ENCODE assay signal across 19 cellular contexts in the genomic region with DNA sequence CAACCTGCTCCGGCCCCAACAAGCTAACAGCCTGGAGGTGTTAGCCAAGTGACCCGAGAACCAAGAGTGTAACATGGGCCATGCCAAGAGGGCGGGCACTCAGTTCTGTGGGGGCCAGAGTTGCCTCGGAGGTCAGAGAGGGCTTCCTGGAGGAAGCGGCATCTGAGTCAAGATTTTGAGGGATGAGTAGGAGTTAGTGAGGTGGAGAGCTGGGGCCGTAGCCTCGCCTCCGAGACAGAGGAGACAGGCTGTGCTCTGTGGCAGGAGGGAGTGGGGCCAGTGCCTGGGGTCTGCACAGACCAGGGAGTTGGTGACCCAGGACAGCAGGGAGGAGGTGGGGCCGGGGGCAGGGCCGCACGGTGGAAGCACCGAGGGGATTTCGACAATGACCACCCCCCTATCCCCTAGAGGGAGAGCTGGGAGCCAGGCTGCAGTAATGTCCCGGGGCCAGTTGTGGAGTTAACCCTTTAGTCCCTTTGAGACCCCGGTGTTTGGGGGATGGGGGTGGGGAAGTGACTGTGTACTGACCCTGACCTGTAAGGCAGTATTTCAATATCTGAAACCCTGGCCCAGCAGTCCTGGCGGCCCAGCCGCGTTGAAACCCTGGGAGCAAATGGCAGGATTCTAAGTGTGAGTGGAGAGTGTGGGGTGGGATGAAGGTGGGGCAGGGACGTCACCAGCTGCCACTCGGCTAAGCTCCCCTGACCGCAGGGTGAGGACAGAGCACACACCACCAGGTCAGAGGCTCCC.
DNase-seq lines count a peak whose midpoint lies in the region; ATAC-seq and TF ChIP-seq lines count a peak whose summit lies in the region.
"Had no signal": no experiment of that assay in that cellular context is flagged by ENCODE, and none has a peak within 500 bp of the region (broad histone marks: within the 10 kb centered on the region; RNA-seq: fewer than 3 reads in every experiment).

No MANE protein-coding gene starts in this region.

- TF ChIP-seq CTCF in coronary artery (IDR thresholded peaks at IDR 0.05) = no peak
- no peak for TF ChIP-seq CTCF in mesothelial cell of epicardium (IDR thresholded peaks at IDR 0.05; ENCODE audit: unreplicated experiment)

- H3K36me3 Mint-ChIP-seq in activated T-cell treated with anti-CD3 and anti-CD28 coated beads, Interleukin-2, amount 50 U/mL, for 24 hours (ENCODE audit: low read depth) = no peaks in the 10 kb centered on the region
- no peaks in the 10 kb centered on the region for H3K36me3 Mint-ChIP-seq in activated T-cell treated with anti-CD3 and anti-CD28 coated beads, Interleukin-2, amount 50 U/mL, for 72 hours (ENCODE audit: insufficient read depth in 2 of 2)
- H3K36me3 Mint-ChIP-seq in mesothelial cell of epicardium = no peaks in the 10 kb centered on the region
- H3K36me3 Mint-ChIP-seq: CD14-positive monocyte; stimulated activated naive B cell treated with anti-CD40 and anti-IgM and Interleukin-4, amounts not matched to agents 10 μg/mL and 1 μg/mL and 100 μg/mL, for 72 hours had no signal

- no peaks in the 10 kb centered on the region for H3K9me3 Mint-ChIP-seq in activated T-cell treated with anti-CD3 and anti-CD28 coated beads, Interleukin-2, amount 50 U/mL, for 24 hours
- no peaks in the 10 kb centered on the region for H3K9me3 Mint-ChIP-seq in activated T-cell treated with anti-CD3 and anti-CD28 coated beads, Interleukin-2, amount 50 U/mL, for 72 hours
- no peaks in the 10 kb centered on the region for H3K9me3 Mint-ChIP-seq in mesothelial cell of epicardium
- H3K9me3 Mint-ChIP-seq: activated T-helper 17 cell treated with anti-CD3 and anti-CD28 coated beads, Interleukin-2, amount 50 U/mL, for 72 hours; stimulated activated naive B cell treated with anti-CD40 and anti-IgM and Interleukin-4, amounts not matched to agents 10 μg/mL and 1 μg/mL and 100 μg/mL, for 72 hours had no signal

- H3K27me3 Mint-ChIP-seq in activated T-cell treated with anti-CD3 and anti-CD28 coated beads, Interleukin-2, amount 50 U/mL, for 24 hours = peaks cover 18% of the 10 kb centered on the region
- H3K27me3 Mint-ChIP-seq in activated T-cell treated with anti-CD3 and anti-CD28 coated beads, Interleukin-2, amount 50 U/mL, for 72 hours (ENCODE audit: low read depth) = no peaks in the 10 kb centered on the region
- H3K27me3 Mint-ChIP-seq in mesothelial cell of epicardium (ENCODE audit: low read depth) = peaks cover 7% of the 10 kb centered on the region

- no peak overlapping the region for H3K4me3 ChIP-seq in coronary artery
- H3K4me3 ChIP-seq: psoas muscle, tibial nerve had no signal

- ATAC-seq in activated T-cell treated with anti-CD3 and anti-CD28 coated beads, Interleukin-2, amount 50 U/mL, for 72 hours (replicated peaks in 1 of 2) = no peak
- no peak for ATAC-seq in activated CD4-positive, CD25-positive, alpha-beta regulatory T cell treated with anti-CD3 and anti-CD28 coated beads, Interleukin-2, amount 50 U/mL, for 24 hours
- ATAC-seq: activated CD8-positive, alpha-beta T cell treated with anti-CD3 and anti-CD28 coated beads, Interleukin-2, amount 10 ng/mL, durations not matched to agents 7 days and 5 days; activated T-helper 17 cell treated with anti-CD3 and anti-CD28 coated beads, Interleukin-2, amount 50 U/mL, for 72 hours; effector memory CD8-positive, alpha-beta T cell; stimulated activated naive B cell treated with anti-CD40 and anti-IgM and Interleukin-4, amounts not matched to agents 10 μg/mL and 1 μg/mL and 100 μg/mL, for 72 hours had no signal

- H3K27ac Mint-ChIP-seq in activated T-cell treated with anti-CD3 and anti-CD28 coated beads, Interleukin-2, amount 50 U/mL, for 24 hours = no peak overlapping the region
- no peak overlapping the region for H3K27ac Mint-ChIP-seq in activated T-cell treated with anti-CD3 and anti-CD28 coated beads, Interleukin-2, amount 50 U/mL, for 72 hours
- peak overlapping the region; percentile 94 for H3K27ac Mint-ChIP-seq in mesothelial cell of epicardium
- H3K27ac Mint-ChIP-seq: activated CD8-positive, alpha-beta T cell treated with anti-CD3 and anti-CD28 coated beads, Interleukin-2, amount 10 ng/mL, durations not matched to agents 7 days and 5 days; activated T-helper 17 cell treated with anti-CD3 and anti-CD28 coated beads, Interleukin-2, amount 50 U/mL, for 72 hours; effector memory CD8-positive, alpha-beta T cell; stimulated activated naive B cell treated with anti-CD40 and anti-IgM and Interleukin-4, amounts not matched to agents 10 μg/mL and 1 μg/mL and 100 μg/mL, for 72 hours had no signal

- H3K27ac ChIP-seq in coronary artery = peak overlapping the region in 1 of 2 donors; percentile 27
- H3K27ac ChIP-seq: psoas muscle, tibial nerve, VCaP had no signal

- no peaks in the 10 kb centered on the region for H3K4me1 Mint-ChIP-seq in activated T-cell treated with anti-CD3 and anti-CD28 coated beads, Interleukin-2, amount 50 U/mL, for 24 hours (ENCODE audit: low read depth)
- no peaks in the 10 kb centered on the region for H3K4me1 Mint-ChIP-seq in activated T-cell treated with anti-CD3 and anti-CD28 coated beads, Interleukin-2, amount 50 U/mL, for 72 hours (ENCODE audit: low read depth)
- peaks cover 30% of the 10 kb centered on the region for H3K4me1 Mint-ChIP-seq in mesothelial cell of epicardium
- H3K4me1 Mint-ChIP-seq: activated T-helper 17 cell treated with anti-CD3 and anti-CD28 coated beads, Interleukin-2, amount 50 U/mL, for 72 hours had no signal

- no peak overlapping the region for H3K4me3 Mint-ChIP-seq in activated T-cell treated with anti-CD3 and anti-CD28 coated beads, Interleukin-2, amount 50 U/mL, for 24 hours
- H3K4me3 Mint-ChIP-seq in activated T-cell treated with anti-CD3 and anti-CD28 coated beads, Interleukin-2, amount 50 U/mL, for 72 hours = no peak overlapping the region
- H3K4me3 Mint-ChIP-seq in mesothelial cell of epicardium = no peak overlapping the region
- H3K4me3 Mint-ChIP-seq: activated CD8-positive, alpha-beta T cell treated with anti-CD3 and anti-CD28 coated beads, Interleukin-2, amount 10 ng/mL, durations not matched to agents 7 days and 5 days; activated T-helper 17 cell treated with anti-CD3 and anti-CD28 coated beads, Interleukin-2, amount 50 U/mL, for 72 hours; effector memory CD8-positive, alpha-beta T cell; stimulated activated naive B cell treated with anti-CD40 and anti-IgM and Interleukin-4, amounts not matched to agents 10 μg/mL and 1 μg/mL and 100 μg/mL, for 72 hours had no signal

- DNase-seq in activated T-cell treated with anti-CD3 and anti-CD28 coated beads, Interleukin-2, amount 50 U/mL, for 24 hours = peak; percentile 9
- no peak for DNase-seq in activated T-cell treated with anti-CD3 and anti-CD28 coated beads, Interleukin-2, amount 50 U/mL, for 72 hours
- DNase-seq in coronary artery (ENCODE audit: low spot score) (peak; percentile 69), mesothelial cell of epicardium (ENCODE audit: low spot score in 2 of 2, unreplicated experiment in 2 of 2) (no peak), ureter (ENCODE audit: low spot score) (peak; percentile 40), NCI-H2081 (lab: John Stamatoyannopoulos, UW) (no peak), NAMALWA (ENCODE audit: low spot score) (no peak)
- DNase-seq: activated CD8-positive, alpha-beta T cell treated with anti-CD3 and anti-CD28 coated beads, Interleukin-2, amount 10 ng/mL, durations not matched to agents 7 days and 5 days; DMS53; effector memory CD8-positive, alpha-beta T cell; NCI-H1417; NK-92 treated with Interleukin-12 subunit alpha and Interleukin-12 subunit beta, amount 100 ng/mL, for 24 hours; stimulated activated naive B cell treated with anti-CD40 and anti-IgM and Interleukin-4, amounts not matched to agents 10 μg/mL and 1 μg/mL and 100 μg/mL, for 72 hours had no signal

Comparison
In these comparisons a context has a peak if more than half of its experiments do, and no peak if none do; other contexts are left out.
1. DNase-seq: peak in activated T-cell treated with anti-CD3 and anti-CD28 coated beads, Interleukin-2, amount 50 U/mL, for 24 hours (single experiment), coronary artery (single experiment) and ureter (single experiment); none in activated T-cell treated with anti-CD3 and anti-CD28 coated beads, Interleukin-2, amount 50 U/mL, for 72 hours (0 of 2), mesothelial cell of epicardium (0 of 2), NCI-H2081 (0 of 2) and NAMALWA (single experiment).